ENCODE assay signal across 9 cellular contexts in the genomic region with DNA sequence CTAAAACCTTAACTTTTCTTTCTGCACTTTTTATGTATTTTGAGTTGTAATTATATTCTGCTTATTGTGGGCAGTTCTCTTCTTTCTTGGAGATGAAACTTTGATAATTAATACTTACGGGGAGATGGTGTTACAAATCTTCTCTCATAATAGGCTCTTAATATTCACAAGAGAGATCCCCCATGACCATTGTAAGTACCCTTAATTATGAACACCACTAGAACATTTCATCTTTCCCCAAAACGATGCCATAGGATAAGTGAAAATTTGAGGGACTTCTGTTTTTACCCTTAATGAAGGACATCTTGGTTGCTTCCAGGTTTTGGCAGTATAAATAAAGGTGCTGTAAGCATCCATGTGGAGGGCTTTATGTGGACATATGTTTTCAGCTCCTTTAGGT.
DNase-seq lines count a peak whose midpoint lies in the region; ATAC-seq and TF ChIP-seq lines count a peak whose summit lies in the region.
"Had no signal": no experiment of that assay in that cellular context is flagged by ENCODE, and none has a peak within 500 bp of the region (broad histone marks: within the 10 kb centered on the region; RNA-seq: fewer than 3 reads in every experiment).

No MANE protein-coding gene starts in this region.

- peaks cover 58% of the 10 kb centered on the region for H3K4me1 Mint-ChIP-seq in activated T-cell treated with anti-CD3 and anti-CD28 coated beads, Interleukin-2, amount 50 U/mL, for 72 hours (ENCODE audit: low read depth)
- peaks cover 32% of the 10 kb centered on the region for H3K4me1 Mint-ChIP-seq in activated CD4-positive, alpha-beta memory T cell treated with anti-CD3 and anti-CD28 coated beads, Interleukin-2, amount 10 ng/mL, durations not matched to agents 7 days and 5 days
- peaks cover 20% of the 10 kb centered on the region for H3K4me1 Mint-ChIP-seq in glutamatergic neuron (ENCODE audit: low read depth, unreplicated experiment)

- no peak for ATAC-seq in activated T-cell treated with anti-CD3 and anti-CD28 coated beads, Interleukin-2, amount 50 U/mL, for 72 hours (replicated peaks in 1 of 2)
- ATAC-seq in right cardiac atrium (no peak), thoracic aorta (ENCODE audit: insufficient number of reproducible peaks, low FRiP score, low read depth) (no peak)

- no peaks in the 10 kb centered on the region for H3K27me3 Mint-ChIP-seq in activated T-cell treated with anti-CD3 and anti-CD28 coated beads, Interleukin-2, amount 50 U/mL, for 72 hours (ENCODE audit: low read depth)
- H3K27me3 Mint-ChIP-seq in activated CD4-positive, alpha-beta memory T cell treated with anti-CD3 and anti-CD28 coated beads, Interleukin-2, amount 10 ng/mL, durations not matched to agents 7 days and 5 days = no peaks in the 10 kb centered on the region
- no peaks in the 10 kb centered on the region for H3K27me3 Mint-ChIP-seq in glutamatergic neuron (ENCODE audit: unreplicated experiment)
- H3K27me3 Mint-ChIP-seq: memory B cell had no signal

- TF ChIP-seq CTCF in thoracic aorta (IDR thresholded peaks at IDR 0.05) = no peak
- no peak for TF ChIP-seq CTCF in glutamatergic neuron (IDR thresholded peaks at IDR 0.05; ENCODE audit: partially characterized antibody, unreplicated experiment)

- intact Hi-C loops in right cardiac atrium (cut with DNase I) = no loop called here

- peak overlapping the region; percentile 90 for H3K27ac Mint-ChIP-seq in activated T-cell treated with anti-CD3 and anti-CD28 coated beads, Interleukin-2, amount 50 U/mL, for 72 hours
- H3K27ac Mint-ChIP-seq in activated CD4-positive, alpha-beta memory T cell treated with anti-CD3 and anti-CD28 coated beads, Interleukin-2, amount 10 ng/mL, durations not matched to agents 7 days and 5 days = peak overlapping the region; percentile 28
- H3K27ac Mint-ChIP-seq in glutamatergic neuron (ENCODE audit: unreplicated experiment) = no peak overlapping the region
- H3K27ac Mint-ChIP-seq: memory B cell had no signal

- H3K36me3 ChIP-seq in thoracic aorta = no peaks in the 10 kb centered on the region

- no peak for DNase-seq in activated T-cell treated with anti-CD3 and anti-CD28 coated beads, Interleukin-2, amount 50 U/mL, for 72 hours
- DNase-seq in activated T-cell treated with anti-CD3 and anti-CD28 coated beads for 4 hours (no peak), right cardiac atrium (no peak), thoracic aorta (ENCODE audit: low spot score) (no peak), glutamatergic neuron (no peak), Ammon's horn (ENCODE audit: low spot score) (no peak), NCI-H2171 treated with DMSO at 0.1 percent for 48 hours (lab: John Stamatoyannopoulos, UW) (no peak)
- no peak for DNase-seq in activated CD4-positive, alpha-beta memory T cell treated with anti-CD3 and anti-CD28 coated beads, Interleukin-2, amount 10 ng/mL, durations not matched to agents 7 days and 5 days

- H3K36me3 Mint-ChIP-seq in activated T-cell treated with anti-CD3 and anti-CD28 coated beads, Interleukin-2, amount 50 U/mL, for 72 hours (ENCODE audit: insufficient read depth in 2 of 2) = peaks cover 7 to 11% of the 10 kb centered on the region in 2 donors
- H3K36me3 Mint-ChIP-seq in activated CD4-positive, alpha-beta memory T cell treated with anti-CD3 and anti-CD28 coated beads, Interleukin-2, amount 10 ng/mL, durations not matched to agents 7 days and 5 days (ENCODE audit: low read depth) = peaks cover 39% of the 10 kb centered on the region
- no peaks in the 10 kb centered on the region for H3K36me3 Mint-ChIP-seq in glutamatergic neuron (ENCODE audit: unreplicated experiment)

- peaks cover 0 to 4% of the 10 kb centered on the region in 2 donors for H3K9me3 Mint-ChIP-seq in activated T-cell treated with anti-CD3 and anti-CD28 coated beads, Interleukin-2, amount 50 U/mL, for 72 hours
- peaks cover 11% of the 10 kb centered on the region for H3K9me3 Mint-ChIP-seq in activated CD4-positive, alpha-beta memory T cell treated with anti-CD3 and anti-CD28 coated beads, Interleukin-2, amount 10 ng/mL, durations not matched to agents 7 days and 5 days
- H3K9me3 Mint-ChIP-seq in glutamatergic neuron (ENCODE audit: unreplicated experiment) = no peaks in the 10 kb centered on the region
- H3K9me3 Mint-ChIP-seq: memory B cell had no signal

- peak overlapping the region; percentile 52 to 86 for H3K4me3 Mint-ChIP-seq in activated T-cell treated with anti-CD3 and anti-CD28 coated beads, Interleukin-2, amount 50 U/mL, for 72 hours
- H3K4me3 Mint-ChIP-seq in activated CD4-positive, alpha-beta memory T cell treated with anti-CD3 and anti-CD28 coated beads, Interleukin-2, amount 10 ng/mL, durations not matched to agents 7 days and 5 days = peak overlapping the region; percentile 66
- no peak overlapping the region for H3K4me3 Mint-ChIP-seq in glutamatergic neuron (ENCODE audit: unreplicated experiment)

- POLR2A ChIA-PET in activated CD4-positive, alpha-beta memory T cell treated with anti-CD3 and anti-CD28 coated beads, Interleukin-2, amount 10 ng/mL, durations not matched to agents 7 days and 5 days (lab: Charles Lee) = no interaction called here

- H3K9me3 ChIP-seq in right cardiac atrium (ENCODE audit: control insufficient read depth, low read length) (no peaks in the 10 kb centered on the region), thoracic aorta (no peaks in the 10 kb centered on the region)

- peak overlapping the region; percentile 22 for H3K4me3 ChIP-seq in right cardiac atrium (ENCODE audit: low read length)
- peak overlapping the region; percentile 66 for H3K4me3 ChIP-seq in thoracic aorta

- WGBS in right cardiac atrium = 25% methylated on average over 2 of the region's 2 CpGs

- H3K27me3 ChIP-seq in right cardiac atrium (ENCODE audit: control insufficient read depth, insufficient read depth) = no peaks in the 10 kb centered on the region
- no peaks in the 10 kb centered on the region for H3K27me3 ChIP-seq in thoracic aorta (replicated peaks; ENCODE audit: insufficient read depth)

- H3K27ac ChIP-seq in right cardiac atrium (ENCODE audit: low read length) (no peak overlapping the region), thoracic aorta (peak overlapping the region in 1 of 2 donors; percentile 38)

- H3K4me1 ChIP-seq in right cardiac atrium (ENCODE audit: control insufficient read depth, insufficient read depth, low read length) (no peaks in the 10 kb centered on the region), thoracic aorta (ENCODE audit: control insufficient read depth in 1 of 2, low read depth in 2 of 2) (peaks cover 29 to 43% of the 10 kb centered on the region in 2 donors)

- CTCF ChIA-PET in activated CD4-positive, alpha-beta memory T cell treated with anti-CD3 and anti-CD28 coated beads, Interleukin-2, amount 10 ng/mL, durations not matched to agents 7 days and 5 days (lab: Charles Lee) = no interaction called here
